In genomic region chr2:20398956-20399567, GRCh38 we compare ENCODE assay signal across 31 cellular contexts. TPM values are rescaled to one million over a fixed set of nuclear protein-coding genes. Genes with fewer than 3 reads are reported as not detected.
DNase-seq lines count a peak whose midpoint lies in the region; ATAC-seq, FAIRE-seq and TF ChIP-seq lines count a peak whose summit lies in the region.
"Had no signal": no experiment of that assay in that cellular context is flagged by ENCODE, and none has a peak within 500 bp of the region (broad histone marks: within the 10 kb centered on the region; RNA-seq: fewer than 3 reads in every experiment).

No MANE protein-coding gene starts in this region.

- no peak overlapping the region for H3K9ac ChIP-seq in astrocyte (ENCODE audit: low read length)
- H3K9ac ChIP-seq: BLaER1 treated with 17β-estradiol and CSF1 and Interleukin-3, amounts not matched to agents 10 nM and 100 nM had no signal

- H3K9me3 Mint-ChIP-seq in stimulated activated naive CD8-positive, alpha-beta T cell treated with anti-CD3 and anti-CD28 coated beads, Interleukin-15, amount 100 ng/mL, for 72 hours: no peaks in the 10 kb centered on the region
- peaks cover 2% of the 10 kb centered on the region for H3K9me3 Mint-ChIP-seq in astrocyte (ENCODE audit: unreplicated experiment)
- H3K9me3 Mint-ChIP-seq: activated CD4-positive, alpha-beta T cell treated with anti-CD3 and anti-CD28 coated beads, Interleukin-2, amount 10 ng/mL, durations not matched to agents 7 days and 5 days; immature natural killer cell; memory B cell; naive thymus-derived CD8-positive, alpha-beta T cell; stimulated activated naive CD8-positive, alpha-beta T cell treated with anti-CD3 and anti-CD28 coated beads, Interleukin-15, Interleukin-2, amounts not matched to agents 100 ng/mL and 50 ng/mL, for 24 hours had no signal

- no peak for ATAC-seq in stimulated activated naive CD8-positive, alpha-beta T cell treated with anti-CD3 and anti-CD28 coated beads, Interleukin-15, amount 100 ng/mL, for 72 hours
- no peak for ATAC-seq in stimulated activated naive CD8-positive, alpha-beta T cell treated with anti-CD3 and anti-CD28 coated beads, Interleukin-15, Interleukin-2, amounts not matched to agents 100 U/mL and 50 U/mL, for 24 hours
- ATAC-seq in HG02642 (IDR thresholded peaks at IDR 0.05; ENCODE audit: poor library complexity, unreplicated experiment): no peak
- ATAC-seq: gastrocnemius medialis; naive thymus-derived CD8-positive, alpha-beta T cell had no signal

- H3K4me3 ChIP-seq in astrocyte (ENCODE audit: insufficient read depth, low read depth, low read length) (no peak overlapping the region), tibial nerve (no peak overlapping the region)
- H3K4me3 ChIP-seq: BLaER1 treated with 17β-estradiol and CSF1 and Interleukin-3, amounts not matched to agents 10 nM and 100 nM; gastrocnemius medialis; skin epidermis had no signal

- TF ChIP-seq CTCF in astrocyte (IDR thresholded peaks at IDR 0.05; ENCODE audit: insufficient read depth, low read depth, low read length): no peak
- TF ChIP-seq CTCF in tibial nerve (IDR thresholded peaks at IDR 0.05): no peak

- TF ChIP-seq EP300 in tibial nerve (IDR thresholded peaks at IDR 0.05): no peak

- no peak for DNase-seq in stimulated activated naive CD8-positive, alpha-beta T cell treated with anti-CD3 and anti-CD28 coated beads, Interleukin-15, amount 100 ng/mL, for 72 hours
- DNase-seq in stimulated activated naive CD8-positive, alpha-beta T cell treated with anti-CD3 and anti-CD28 coated beads, Interleukin-15, Interleukin-2, amounts not matched to agents 100 U/mL and 50 U/mL, for 24 hours: no peak
- DNase-seq in astrocyte (ENCODE audit: low read depth) (no peak), hepatic stellate cell (ENCODE audit: low spot score) (peak; percentile 55), nucleus accumbens (lab: John Stamatoyannopoulos, UW) (no peak), ACHN (no peak), tibial nerve (ENCODE audit: low spot score in 2 of 2) (no peak)
- DNase-seq: activated CD4-positive, alpha-beta T cell treated with anti-CD3 and anti-CD28 coated beads, Interleukin-2, amount 10 ng/mL, durations not matched to agents 7 days and 5 days; activated naive CD4-positive, alpha-beta T cell treated with Interleukin-2 at 50 U/mL for 16 hours; activated T-cell treated with anti-CD3 and anti-CD28 coated beads, Interleukin-2, amount 50 U/mL, for 48 hours; brain microvascular endothelial cell; Caco-2; DMS79; effector CD4-positive, alpha-beta T cell; gastrocnemius medialis; hippocampal formation; immature natural killer cell; naive thymus-derived CD8-positive, alpha-beta T cell; NCI-H1092; NCI-H187 treated with DMSO at 0.1 percent for 48 hours; NCI-H2171 treated with DMSO at 0.1 percent for 48 hours; NCI-H526 treated with DMSO at 0.1 percent for 48 hours; SIG-M5 had no signal

- H3K27ac Mint-ChIP-seq in stimulated activated naive CD8-positive, alpha-beta T cell treated with anti-CD3 and anti-CD28 coated beads, Interleukin-15, amount 100 ng/mL, for 72 hours: peak overlapping the region; percentile 27 to 59
- H3K27ac Mint-ChIP-seq in astrocyte (ENCODE audit: unreplicated experiment): peak overlapping the region; percentile 70
- H3K27ac Mint-ChIP-seq: activated CD4-positive, alpha-beta T cell treated with anti-CD3 and anti-CD28 coated beads, Interleukin-2, amount 10 ng/mL, durations not matched to agents 7 days and 5 days; immature natural killer cell; memory B cell; stimulated activated naive CD8-positive, alpha-beta T cell treated with anti-CD3 and anti-CD28 coated beads, Interleukin-15, Interleukin-2, amounts not matched to agents 100 ng/mL and 50 ng/mL, for 24 hours had no signal

- H4K20me1 ChIP-seq in astrocyte (ENCODE audit: insufficient read depth, low read length): no peaks in the 10 kb centered on the region
- H4K20me1 ChIP-seq: BLaER1 treated with 17β-estradiol and CSF1 and Interleukin-3, amounts not matched to agents 10 nM and 100 nM had no signal

- H3K4me3 Mint-ChIP-seq in stimulated activated naive CD8-positive, alpha-beta T cell treated with anti-CD3 and anti-CD28 coated beads, Interleukin-15, amount 100 ng/mL, for 72 hours: no peak overlapping the region
- peak overlapping the region; percentile 47 for H3K4me3 Mint-ChIP-seq in astrocyte (ENCODE audit: unreplicated experiment)
- H3K4me3 Mint-ChIP-seq: activated CD4-positive, alpha-beta T cell treated with anti-CD3 and anti-CD28 coated beads, Interleukin-2, amount 10 ng/mL, durations not matched to agents 7 days and 5 days; immature natural killer cell; memory B cell; naive thymus-derived CD8-positive, alpha-beta T cell; stimulated activated naive CD8-positive, alpha-beta T cell treated with anti-CD3 and anti-CD28 coated beads, Interleukin-15, Interleukin-2, amounts not matched to agents 100 ng/mL and 50 ng/mL, for 24 hours had no signal

- H3K4me1 Mint-ChIP-seq in stimulated activated naive CD8-positive, alpha-beta T cell treated with anti-CD3 and anti-CD28 coated beads, Interleukin-15, amount 100 ng/mL, for 72 hours: no peaks in the 10 kb centered on the region
- no peaks in the 10 kb centered on the region for H3K4me1 Mint-ChIP-seq in astrocyte (ENCODE audit: low read depth, unreplicated experiment)
- H3K4me1 Mint-ChIP-seq: activated CD4-positive, alpha-beta T cell treated with anti-CD3 and anti-CD28 coated beads, Interleukin-2, amount 10 ng/mL, durations not matched to agents 7 days and 5 days; immature natural killer cell; memory B cell; naive thymus-derived CD8-positive, alpha-beta T cell had no signal

- in situ Hi-C loops in ACHN (cut with HindIII; ENCODE audit: low pct_ligation_motif_present, low pct_unique_long_range_greater_than_20kb, low sequenced_read_pairs): no loop called here

- FAIRE-seq in astrocyte (lab: Jason Lieb, UNC): no peak
- FAIRE-seq: GM18507, RCC 7860 had no signal

- H3K4me1 ChIP-seq in astrocyte (ENCODE audit: insufficient read depth, low read length) (no peaks in the 10 kb centered on the region), tibial nerve (no peaks in the 10 kb centered on the region)
- H3K4me1 ChIP-seq: BLaER1 treated with 17β-estradiol and CSF1 and Interleukin-3, amounts not matched to agents 10 nM and 100 nM; Caco-2; gastrocnemius medialis had no signal

- H3K36me3 Mint-ChIP-seq in astrocyte (ENCODE audit: low read depth, unreplicated experiment): no peaks in the 10 kb centered on the region
- H3K36me3 Mint-ChIP-seq: immature natural killer cell; memory B cell; naive thymus-derived CD8-positive, alpha-beta T cell had no signal

- no peaks in the 10 kb centered on the region for H3K79me2 ChIP-seq in astrocyte (ENCODE audit: insufficient read depth, low read length)

- H3K27ac ChIP-seq in astrocyte (ENCODE audit: low read depth, low read length) (no peak overlapping the region), tibial nerve (no peak overlapping the region)
- H3K27ac ChIP-seq: BLaER1 treated with 17β-estradiol and CSF1 and Interleukin-3, amounts not matched to agents 10 nM and 100 nM; brain microvascular endothelial cell; epithelial cell of prostate; gastrocnemius medialis; skin epidermis had no signal

- WGBS in tibial nerve, 2 donors: 69 to 73% methylated on average over 7 of the region's 7 CpGs

- H2AFZ ChIP-seq in astrocyte (ENCODE audit: low read depth, low read length): no peak overlapping the region

- peaks cover 7% of the 10 kb centered on the region for H3K27me3 ChIP-seq in astrocyte (ENCODE audit: insufficient read depth, low read length)
- no peaks in the 10 kb centered on the region for H3K27me3 ChIP-seq in tibial nerve
- H3K27me3 ChIP-seq: BLaER1 treated with 17β-estradiol and CSF1 and Interleukin-3, amounts not matched to agents 10 nM and 100 nM; brain microvascular endothelial cell; gastrocnemius medialis had no signal

- no peaks in the 10 kb centered on the region for H3K9me3 ChIP-seq in astrocyte (ENCODE audit: insufficient read depth, low read depth, low read length)
- no peaks in the 10 kb centered on the region for H3K9me3 ChIP-seq in tibial nerve
- H3K9me3 ChIP-seq: BLaER1 treated with 17β-estradiol and CSF1 and Interleukin-3, amounts not matched to agents 10 nM and 100 nM; Caco-2; gastrocnemius medialis had no signal

- no peak overlapping the region for H3K4me2 ChIP-seq in astrocyte (ENCODE audit: low read length)
- H3K4me2 ChIP-seq: BLaER1 treated with 17β-estradiol and CSF1 and Interleukin-3, amounts not matched to agents 10 nM and 100 nM had no signal

- TF ChIP-seq POLR2A in tibial nerve (IDR thresholded peaks at IDR 0.05): no peak

- H3K36me3 ChIP-seq in astrocyte (ENCODE audit: insufficient read depth, low read length) (no peaks in the 10 kb centered on the region), tibial nerve (no peaks in the 10 kb centered on the region)
- H3K36me3 ChIP-seq: BLaER1 treated with 17β-estradiol and CSF1 and Interleukin-3, amounts not matched to agents 10 nM and 100 nM; brain microvascular endothelial cell; gastrocnemius medialis had no signal

- peaks cover 18% of the 10 kb centered on the region for H3K27me3 Mint-ChIP-seq in stimulated activated naive CD8-positive, alpha-beta T cell treated with anti-CD3 and anti-CD28 coated beads, Interleukin-15, amount 100 ng/mL, for 72 hours
- H3K27me3 Mint-ChIP-seq in astrocyte (ENCODE audit: low read depth, unreplicated experiment): peaks cover 15% of the 10 kb centered on the region
- H3K27me3 Mint-ChIP-seq: stimulated activated naive CD8-positive, alpha-beta T cell treated with anti-CD3 and anti-CD28 coated beads, Interleukin-15, Interleukin-2, amounts not matched to agents 100 ng/mL and 50 ng/mL, for 24 hours had no signal

RNA-seq across cellular contexts. Expression of gene RHOB, which starts 47.8 kb away (rescaled TPM):
- total RNA-seq in astrocyte: 161 and 173 TPM in 2 replicates
- total RNA-seq in tibial nerve: 1,000 to 10,000 TPM; 1,356 to 1,875 (median 1,699) TPM

RNA-seq across cellular contexts. Expression of gene PUM2, which starts 48.4 kb away (rescaled TPM):
- total RNA-seq in astrocyte: 55.6 and 69.4 TPM in 2 replicates
- total RNA-seq in tibial nerve: 10 to 100 TPM; 62.0 to 78.2 (median 73.5) TPM
